In the genomic region with DNA sequence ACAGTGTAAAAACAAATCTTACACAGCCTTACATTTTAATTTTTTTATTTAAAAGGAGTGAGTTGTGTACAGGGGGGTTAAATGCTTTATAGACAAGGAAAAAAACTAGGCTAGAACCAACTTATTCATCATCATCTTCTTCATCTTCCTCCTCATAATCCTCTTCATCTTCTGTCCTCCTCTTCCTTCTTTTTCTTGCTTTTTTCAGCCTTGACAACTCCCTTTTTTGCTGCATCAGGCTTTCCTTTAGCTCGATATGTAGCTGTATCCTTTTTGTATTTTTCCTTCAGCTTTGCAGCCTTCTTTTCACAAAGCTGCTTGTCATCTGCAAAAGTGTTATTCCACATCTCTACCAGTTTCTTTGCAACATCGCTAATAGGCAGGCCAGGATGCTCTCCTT, we compare ENCODE assay signal across 27 cellular contexts.
"Had no signal": no experiment of that assay in that cellular context is flagged by ENCODE, and none has a peak within 500 bp of the region (broad histone marks: within the 10 kb centered on the region; RNA-seq: fewer than 3 reads in every experiment).

No MANE protein-coding gene starts in this region.

- DNase-seq: stimulated activated CD4-positive, alpha-beta T cell treated with anti-CD3 and anti-CD28 coated beads, Interleukin-2, amount 100 ng/mL, for 48 hours; stimulated activated CD4-positive, alpha-beta T cell treated with anti-CD3 and anti-CD28 coated beads, Interleukin-4, amount 100 ng/mL, for 1 hour; stimulated activated CD4-positive, alpha-beta T cell treated with anti-CD3 and anti-CD28 coated beads, Interleukin-4, amount 100 ng/mL, for 24 hours; stimulated activated CD4-positive, alpha-beta T cell treated with anti-CD3 and anti-CD28 coated beads, Interleukin-4, amount 100 ng/mL, for 4 hours; stimulated activated CD8-positive, alpha-beta memory T cell treated with anti-CD3 and anti-CD28 coated beads, Interleukin-4, amount 100 ng/mL, for 48 hours; stimulated activated naive B cell treated with anti-CD40 and anti-IgM and Interleukin-4, amounts not matched to agents 10 μg/mL and 1 μg/mL and 100 μg/mL, for 72 hours; stimulated activated naive CD4-positive, alpha-beta T cell; stimulated activated naive CD4-positive, alpha-beta T cell treated with Interleukin-2 at 50 U/mL for 16 hours; stimulated activated naive CD8-positive, alpha-beta T cell treated with anti-CD3 and anti-CD28 coated beads, Interleukin-15, amount 100 ng/mL, for 72 hours; stimulated activated naive CD8-positive, alpha-beta T cell treated with anti-CD3 and anti-CD28 coated beads, Interleukin-15, Interleukin-2, amounts not matched to agents 100 U/mL and 50 U/mL, for 24 hours; stomach; substantia nigra; testis; thyroid gland; tibial artery; transverse colon; trophoblast cell; upper lobe of left lung; upper lobe of right lung; uterus had no signal

- H3K9me3 ChIP-seq: stomach, suprapubic skin, testis, thoracic aorta, thyroid gland, tibial artery, tibial nerve, transverse colon, upper lobe of left lung, upper lobe of right lung, uterus, vagina had no signal

- H3K27me3 ChIP-seq: stomach, suprapubic skin, testis, thyroid gland, tibial artery, tibial nerve, transverse colon, upper lobe of left lung, upper lobe of right lung, uterus, vagina had no signal

- H3K4me3 ChIP-seq: stomach, suprapubic skin, testis, thoracic aorta, thyroid gland, tibial artery, tibial nerve, transverse colon, upper lobe of left lung, upper lobe of right lung, uterus, vagina had no signal

- H3K27ac ChIP-seq: stomach, suprapubic skin, testis, thoracic aorta, thyroid gland, tibial artery, tibial nerve, transverse colon, upper lobe of left lung, upper lobe of right lung, uterus, vagina had no signal

- H3K36me3 ChIP-seq: stomach, suprapubic skin, thoracic aorta, thyroid gland, tibial artery, tibial nerve, upper lobe of left lung, upper lobe of right lung, uterus, vagina had no signal

- ATAC-seq: stimulated activated effector memory CD8-positive, alpha-beta T cell treated with anti-CD3 and anti-CD28 coated beads, Interleukin-12 subunit alpha, Interleukin-12 subunit beta, amount 100 ng/mL, for 72 hours; stimulated activated memory B cell treated with anti-CD40 and anti-IgM and Interleukin-4, amounts not matched to agents 10 μg/mL and 1 μg/mL and 100 μg/mL, for 72 hours; stimulated activated naive B cell treated with anti-CD40 and anti-IgM and Interleukin-4, amounts not matched to agents 10 μg/mL and 1 μg/mL and 100 μg/mL, for 72 hours; stimulated activated naive CD8-positive, alpha-beta T cell treated with anti-CD3 and anti-CD28 coated beads, Interleukin-15, amount 100 ng/mL, for 72 hours; stimulated activated naive CD8-positive, alpha-beta T cell treated with anti-CD3 and anti-CD28 coated beads, Interleukin-15, Interleukin-2, amounts not matched to agents 100 U/mL and 50 U/mL, for 24 hours; upper lobe of right lung had no signal

- FAIRE-seq: urothelium cell line had no signal

- H3K4me1 ChIP-seq: suprapubic skin, testis, thyroid gland, tibial artery, transverse colon, upper lobe of left lung, upper lobe of right lung, uterus, vagina had no signal
